1 cellular context compared by ENCODE assay signal in the genomic region with DNA sequence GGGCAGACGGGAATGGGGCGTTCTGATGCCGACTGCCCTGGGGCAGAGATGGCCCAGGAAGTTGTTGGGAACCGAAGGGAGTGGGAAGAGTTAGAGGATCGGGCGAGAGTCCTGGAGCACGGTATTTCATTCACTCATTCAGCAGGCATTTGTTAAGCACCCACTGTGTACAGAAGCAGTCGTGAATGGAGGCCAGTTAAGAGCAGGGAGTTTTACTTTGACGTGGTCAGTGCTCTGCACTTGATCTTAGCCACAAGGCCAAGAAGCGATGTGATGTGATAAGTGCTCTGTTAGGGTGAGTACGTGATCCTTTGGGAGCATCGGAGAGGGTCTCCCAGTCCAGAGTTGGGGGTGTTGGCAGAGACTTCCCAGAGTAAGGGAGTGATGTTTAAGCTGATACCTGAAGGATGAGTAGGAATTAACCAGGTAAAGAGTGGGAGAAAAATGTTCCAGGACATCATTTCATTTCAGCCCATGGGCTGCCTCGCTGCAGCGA.
TF ChIP-seq lines count a peak whose summit lies in the region.

No MANE protein-coding gene starts in this region.

TF ChIP-seq in A549, 52 proteins besides CTCF, POLR2A, EP300 and RAD21 (continued from another document):
- TF ChIP-seq, protein P1, sequence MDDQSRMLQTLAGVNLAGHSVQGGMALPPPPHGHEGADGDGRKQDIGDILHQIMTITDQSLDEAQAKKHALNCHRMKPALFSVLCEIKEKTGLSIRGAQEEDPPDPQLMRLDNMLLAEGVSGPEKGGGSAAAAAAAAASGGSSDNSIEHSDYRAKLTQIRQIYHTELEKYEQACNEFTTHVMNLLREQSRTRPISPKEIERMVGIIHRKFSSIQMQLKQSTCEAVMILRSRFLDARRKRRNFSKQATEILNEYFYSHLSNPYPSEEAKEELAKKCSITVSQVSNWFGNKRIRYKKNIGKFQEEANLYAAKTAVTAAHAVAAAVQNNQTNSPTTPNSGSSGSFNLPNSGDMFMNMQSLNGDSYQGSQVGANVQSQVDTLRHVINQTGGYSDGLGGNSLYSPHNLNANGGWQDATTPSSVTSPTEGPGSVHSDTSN (IDR thresholded peaks at IDR 0.05) = no peak
- TF ChIP-seq CBX8 (IDR thresholded peaks at IDR 0.05) (no peak), SMC3 (IDR thresholded peaks at IDR 0.05) (no peak), EHMT2 (IDR thresholded peaks at IDR 0.05; ENCODE audit: low read depth) (no peak), ZSCAN20 (CRISPR knock-in tag; IDR thresholded peaks at IDR 0.05) (no peak), MYC (IDR thresholded peaks at IDR 0.05; ENCODE audit: borderline replicate concordance, low read length) (no peak), HEYL (CRISPR knock-in tag; IDR thresholded peaks at IDR 0.05) (no peak), HOXB13 (CRISPR knock-in tag; IDR thresholded peaks at IDR 0.05; ENCODE audit: low read depth) (no peak), EHF (CRISPR knock-in tag; IDR thresholded peaks at IDR 0.05) (no peak), POLR2AphosphoS2 (conservative IDR thresholded peaks at IDR 0.05; ENCODE audit: low read length) (no peak), GATA3 (IDR thresholded peaks at IDR 0.05; ENCODE audit: borderline replicate concordance) (no peak)
- TF ChIP-seq, protein P2, sequence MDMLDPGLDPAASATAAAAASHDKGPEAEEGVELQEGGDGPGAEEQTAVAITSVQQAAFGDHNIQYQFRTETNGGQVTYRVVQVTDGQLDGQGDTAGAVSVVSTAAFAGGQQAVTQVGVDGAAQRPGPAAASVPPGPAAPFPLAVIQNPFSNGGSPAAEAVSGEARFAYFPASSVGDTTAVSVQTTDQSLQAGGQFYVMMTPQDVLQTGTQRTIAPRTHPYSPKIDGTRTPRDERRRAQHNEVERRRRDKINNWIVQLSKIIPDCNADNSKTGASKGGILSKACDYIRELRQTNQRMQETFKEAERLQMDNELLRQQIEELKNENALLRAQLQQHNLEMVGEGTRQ (IDR thresholded peaks at IDR 0.05) = no peak
TF ChIP-seq in A549: peak in this region for 0.
